Comparison of ENCODE assay signal across 10 cellular contexts in the genomic region with DNA sequence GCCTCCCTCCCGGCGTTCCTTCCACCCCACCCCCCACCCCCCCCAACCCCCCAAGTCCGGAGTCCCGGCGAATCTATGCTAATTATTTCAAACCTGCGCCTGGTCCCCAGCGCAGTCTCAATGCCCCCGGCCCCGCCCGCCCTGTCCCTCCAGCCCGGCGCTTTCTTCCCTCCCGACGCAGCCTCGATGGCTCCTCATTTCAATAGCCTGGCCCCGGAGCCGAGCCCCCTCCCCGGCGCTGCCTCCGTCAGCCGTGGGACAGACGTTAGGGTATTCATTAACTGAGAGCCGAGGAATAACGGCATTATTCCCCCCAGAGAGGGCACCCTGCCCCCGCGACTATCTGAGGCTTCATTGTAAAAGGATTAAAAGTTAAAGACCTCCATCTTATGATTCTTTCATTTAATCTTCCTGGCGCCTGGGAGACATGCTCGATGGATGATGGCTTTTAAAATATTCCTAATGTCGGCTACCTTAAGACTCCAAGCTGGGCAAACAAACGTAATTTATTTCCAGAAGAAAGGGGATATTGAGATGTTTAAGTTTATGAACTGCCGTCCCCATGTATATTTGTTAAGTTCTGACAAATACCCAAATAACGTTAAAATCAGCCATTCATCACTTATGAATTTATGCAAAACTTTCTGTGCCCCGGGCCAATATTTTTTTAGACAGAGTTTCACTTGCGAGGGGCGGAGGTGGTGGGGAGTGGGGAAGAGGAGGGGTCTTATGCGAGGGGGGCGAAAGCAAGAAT. TPM values are rescaled to one million over a fixed set of nuclear protein-coding genes. Genes with fewer than 3 reads are reported as not detected.
DNase-seq lines count a peak whose midpoint lies in the region; ATAC-seq, FAIRE-seq and TF ChIP-seq lines count a peak whose summit lies in the region.
"Had no signal": no experiment of that assay in that cellular context is flagged by ENCODE, and none has a peak within 500 bp of the region (broad histone marks: within the 10 kb centered on the region; RNA-seq: fewer than 3 reads in every experiment).

No MANE protein-coding gene starts in this region.

- no peaks in the 10 kb centered on the region for H3K9me3 Mint-ChIP-seq in astrocyte (ENCODE audit: unreplicated experiment)
- peaks cover 0 to 3% (median 0%) of the 10 kb centered on the region in 11 donors for H3K9me3 Mint-ChIP-seq in naive thymus-derived CD4-positive, alpha-beta T cell

- H3K4me3 ChIP-seq in AG04449 (ENCODE audit: low read depth, low read length) (peak overlapping the region; percentile 48), astrocyte (ENCODE audit: insufficient read depth, low read depth, low read length) (peak overlapping the region; percentile 48), Karpas-422 (ENCODE audit: low read length) (no peak overlapping the region)
- peak overlapping the region; percentile 61 for H3K4me3 ChIP-seq in naive thymus-derived CD4-positive, alpha-beta T cell (ENCODE audit: low read length)

- no peak overlapping the region for H2AFZ ChIP-seq in astrocyte (ENCODE audit: low read depth, low read length)
- H2AFZ ChIP-seq in Karpas-422 (ENCODE audit: low read length): no peak overlapping the region

- H3K36me3 ChIP-seq in astrocyte (ENCODE audit: insufficient read depth, low read length): no peaks in the 10 kb centered on the region
- peaks cover 0 to 8% (median 0%) of the 10 kb centered on the region in 3 experiments for H3K36me3 ChIP-seq in naive thymus-derived CD4-positive, alpha-beta T cell (ENCODE audit: control insufficient read depth in 2 of 3, insufficient read depth in 3 of 3, low read length in 3 of 3)
- no peaks in the 10 kb centered on the region for H3K36me3 ChIP-seq in Karpas-422 (ENCODE audit: insufficient read depth, low read length)

- POLR2A ChIA-PET in AG04449 (lab: Yijun Ruan, JAX): no interaction called here
- POLR2A ChIA-PET in HEK293T (lab: Yijun Ruan, JAX): interaction anchor here (1.8 kb wide), 1 partner anchor 40 kb away, joined by 7 read pairs; no protein-coding TSS in a partner anchor
- POLR2A ChIA-PET in naive thymus-derived CD4-positive, alpha-beta T cell (lab: Charles Lee): interaction anchor here (0.6 to 13.8 kb wide), 12 partner anchors 9 to 237 kb away, joined by 3 to 347 read pairs (median 4); a partner anchor contains a TSS

- peaks cover 19% of the 10 kb centered on the region for H3K4me1 Mint-ChIP-seq in astrocyte (ENCODE audit: low read depth, unreplicated experiment)
- peaks cover 25 to 58% (median 46%) of the 10 kb centered on the region in 7 donors for H3K4me1 Mint-ChIP-seq in naive thymus-derived CD4-positive, alpha-beta T cell

- H3K9me3 ChIP-seq in astrocyte (ENCODE audit: insufficient read depth, low read depth, low read length): no peaks in the 10 kb centered on the region
- no peaks in the 10 kb centered on the region for H3K9me3 ChIP-seq in naive thymus-derived CD4-positive, alpha-beta T cell (ENCODE audit: control insufficient read depth in 2 of 3, low read length in 3 of 3)
- no peaks in the 10 kb centered on the region for H3K9me3 ChIP-seq in Karpas-422 (ENCODE audit: low read length)

- FAIRE-seq in astrocyte (lab: Jason Lieb, UNC): no peak

- H3K4me3 Mint-ChIP-seq in astrocyte (ENCODE audit: unreplicated experiment): peak overlapping the region; percentile 82
- peak overlapping the region; percentile 76 to 97 (median 94) for H3K4me3 Mint-ChIP-seq in naive thymus-derived CD4-positive, alpha-beta T cell

- no peak for DNase-seq in AG04449 (ENCODE audit: low read depth, low spot score)
- peak; percentile 44 for DNase-seq in HEK293T (ENCODE audit: extremely low spot score)
- DNase-seq in astrocyte (ENCODE audit: low read depth): no peak
- DNase-seq in naive thymus-derived CD4-positive, alpha-beta T cell: peak in 3 of 9 donors; percentile 8 to 15 (median 10)
- DNase-seq in Karpas-422: no peak
- DNase-seq in erythroblast (lab: John Stamatoyannopoulos, UW): no peak
- DNase-seq: NCI-H226 had no signal

- H3K36me3 Mint-ChIP-seq in astrocyte (ENCODE audit: low read depth, unreplicated experiment): no peaks in the 10 kb centered on the region
- H3K36me3 Mint-ChIP-seq in naive thymus-derived CD4-positive, alpha-beta T cell: peaks cover 0 to 2% (median 0%) of the 10 kb centered on the region in 5 donors

- no peak for TF ChIP-seq CTCF in AG04449 (IDR thresholded peaks at IDR 0.05; ENCODE audit: insufficient read depth, low read length, missing control alignments)
- no peak for TF ChIP-seq CTCF in astrocyte (IDR thresholded peaks at IDR 0.05; ENCODE audit: insufficient read depth, low read depth, low read length)

- H3K9me2 ChIP-seq in Karpas-422 (replicated peaks; ENCODE audit: insufficient read depth, low read length): no peaks in the 10 kb centered on the region

- H3K4me2 ChIP-seq in astrocyte (ENCODE audit: low read length) (peak overlapping the region; percentile 94), Karpas-422 (ENCODE audit: low read depth, low read length, poor library complexity, severe bottlenecking) (no peak overlapping the region)

- H4K20me1 ChIP-seq in astrocyte (ENCODE audit: insufficient read depth, low read length): no peaks in the 10 kb centered on the region
- H4K20me1 ChIP-seq in Karpas-422 (ENCODE audit: insufficient read depth, low read depth, low read length): no peaks in the 10 kb centered on the region

- H3K79me2 ChIP-seq in astrocyte (ENCODE audit: insufficient read depth, low read length) (no peaks in the 10 kb centered on the region), Karpas-422 (ENCODE audit: low read length) (no peaks in the 10 kb centered on the region)

- H3K9ac ChIP-seq in astrocyte (ENCODE audit: low read length): peak overlapping the region; percentile 55
- H3K9ac ChIP-seq in Karpas-422 (ENCODE audit: low read length): no peak overlapping the region

- H3K27ac ChIP-seq in astrocyte (ENCODE audit: low read depth, low read length): no peak overlapping the region
- peak overlapping the region; percentile 88 for H3K27ac ChIP-seq in naive thymus-derived CD4-positive, alpha-beta T cell (ENCODE audit: low read depth, low read length)
- H3K27ac ChIP-seq in Karpas-422 (ENCODE audit: low read length): no peak overlapping the region
- H3K27ac ChIP-seq: skin epidermis had no signal

- no peaks in the 10 kb centered on the region for H3K27me3 Mint-ChIP-seq in astrocyte (ENCODE audit: low read depth, unreplicated experiment)
- peaks cover 0 to 51% (median 9%) of the 10 kb centered on the region in 5 donors for H3K27me3 Mint-ChIP-seq in naive thymus-derived CD4-positive, alpha-beta T cell

- no peak for TF ChIP-seq POLR2A in erythroblast (IDR thresholded peaks at IDR 0.05; ENCODE audit: low read length)

- H3K27me3 ChIP-seq in astrocyte (ENCODE audit: insufficient read depth, low read length) (peaks cover 9% of the 10 kb centered on the region), Karpas-422 (ENCODE audit: low read length) (no peaks in the 10 kb centered on the region)
- H3K27me3 ChIP-seq in naive thymus-derived CD4-positive, alpha-beta T cell (ENCODE audit: control insufficient read depth in 2 of 2, insufficient read depth in 2 of 2, low read length in 2 of 2): peaks cover 0 to 8% of the 10 kb centered on the region in 2 donors

- intact Hi-C loops in naive thymus-derived CD4-positive, alpha-beta T cell (cut with micrococcal nuclease): loop anchor here in 1 of 2 donors (5.0 to 10.0 kb wide), 5 partner anchors 315 to 1918 kb away; a partner anchor contains a TSS

- CTCF ChIA-PET in AG04449 (lab: Yijun Ruan, JAX) (interaction anchor here (2.5 to 9.0 kb wide), 3 partner anchors 117 to 184 kb away, joined by 27 to 265 read pairs (median 56); no protein-coding TSS in a partner anchor), HEK293T (lab: Yijun Ruan, JAX) (interaction anchor here (0.6 to 3.3 kb wide), 2 partner anchors 119 kb away, joined by 3 to 9 read pairs; no protein-coding TSS in a partner anchor)
- CTCF ChIA-PET in naive thymus-derived CD4-positive, alpha-beta T cell (lab: Charles Lee): interaction anchor here (0.9 to 3.1 kb wide), 6 partner anchors 31 to 184 kb away, joined by 3 to 17 read pairs (median 4); no protein-coding TSS in a partner anchor

- H3K4me1 ChIP-seq in astrocyte (ENCODE audit: insufficient read depth, low read length): peaks cover 28% of the 10 kb centered on the region
- peaks cover 12 to 42% of the 10 kb centered on the region in 2 donors for H3K4me1 ChIP-seq in naive thymus-derived CD4-positive, alpha-beta T cell (ENCODE audit: control insufficient read depth in 2 of 2, insufficient read depth in 2 of 2, low read length in 2 of 2)
- H3K4me1 ChIP-seq in Karpas-422 (ENCODE audit: low read length): peaks cover 5% of the 10 kb centered on the region

- no peak for ATAC-seq in naive thymus-derived CD4-positive, alpha-beta T cell
- ATAC-seq in GM19397 (IDR thresholded peaks at IDR 0.05; ENCODE audit: unreplicated experiment): no peak
- no peak for ATAC-seq in GM18520 (IDR thresholded peaks at IDR 0.05; ENCODE audit: unreplicated experiment)

- peak overlapping the region; percentile 78 for H3K27ac Mint-ChIP-seq in astrocyte (ENCODE audit: unreplicated experiment)
- peak overlapping the region; percentile 49 to 100 (median 99) for H3K27ac Mint-ChIP-seq in naive thymus-derived CD4-positive, alpha-beta T cell

TF ChIP-seq in HEK293T, 16 proteins besides CTCF, POLR2A, EP300 and RAD21:
- TF ChIP-seq, protein P1, sequence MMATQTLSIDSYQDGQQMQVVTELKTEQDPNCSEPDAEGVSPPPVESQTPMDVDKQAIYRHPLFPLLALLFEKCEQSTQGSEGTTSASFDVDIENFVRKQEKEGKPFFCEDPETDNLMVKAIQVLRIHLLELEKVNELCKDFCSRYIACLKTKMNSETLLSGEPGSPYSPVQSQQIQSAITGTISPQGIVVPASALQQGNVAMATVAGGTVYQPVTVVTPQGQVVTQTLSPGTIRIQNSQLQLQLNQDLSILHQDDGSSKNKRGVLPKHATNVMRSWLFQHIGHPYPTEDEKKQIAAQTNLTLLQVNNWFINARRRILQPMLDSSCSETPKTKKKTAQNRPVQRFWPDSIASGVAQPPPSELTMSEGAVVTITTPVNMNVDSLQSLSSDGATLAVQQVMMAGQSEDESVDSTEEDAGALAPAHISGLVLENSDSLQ (IDR thresholded peaks at IDR 0.05): no peak
- TF ChIP-seq CTBP1 (IDR thresholded peaks at IDR 0.05; ENCODE audit: borderline replicate concordance) (no peak), L3MBTL2 (conservative IDR thresholded peaks at IDR 0.05) (no peak), FOXM1 (IDR thresholded peaks at IDR 0.05; ENCODE audit: borderline replicate concordance) (no peak), ZNF384 (IDR thresholded peaks at IDR 0.05) (no peak), SP1 (IDR thresholded peaks at IDR 0.05) (no peak)

RNA-seq across cellular contexts. Expression of a gene that starts 3.4 kb away (rescaled TPM):
- total RNA-seq in astrocyte: 19.9 and 23.0 TPM in 2 replicates
- total RNA-seq in naive thymus-derived CD4-positive, alpha-beta T cell: 100 to 1,000 TPM in 2 of 5 experiments, 10 to 100 TPM in 2, under 1 TPM in 1; 0.12 to 169 (median 31.4) TPM
- 10 to 100 TPM; 65.1 to 67.1 TPM for polyA plus RNA-seq in naive thymus-derived CD4-positive, alpha-beta T cell
- not detected in 2 replicates for total RNA-seq in Karpas-422 (2014; rRNA removed; shearing (Covaris generic); ENCODE audit: low replicate concordance)
